Comparison of ENCODE assay signal across 22 cellular contexts in genomic region chr13:47241446-47241845, GRCh38.
DNase-seq lines count a peak whose midpoint lies in the region; ATAC-seq and TF ChIP-seq lines count a peak whose summit lies in the region.
"Had no signal": no experiment of that assay in that cellular context is flagged by ENCODE, and none has a peak within 500 bp of the region (broad histone marks: within the 10 kb centered on the region; RNA-seq: fewer than 3 reads in every experiment).

No MANE protein-coding gene starts in this region.

- H4K8ac ChIP-seq in H9 (replicated peaks; ENCODE audit: insufficient read length, low read depth, low read length) (no peak overlapping the region), mesendoderm (ENCODE audit: low read depth, low read length) (peak overlapping the region; percentile 81)

- H3K79me2 ChIP-seq in H9 (ENCODE audit: insufficient read depth, low read length) (no peaks in the 10 kb centered on the region), mesendoderm (ENCODE audit: control insufficient read depth, insufficient read depth, low read length) (no peaks in the 10 kb centered on the region)

- H2BK12ac ChIP-seq in H9 (ENCODE audit: insufficient read length, low read depth, low read length), result no peak overlapping the region

- no peaks in the 10 kb centered on the region for H3K23me2 ChIP-seq in H9 (ENCODE audit: insufficient read length, low read depth, low read length, poor library complexity, severe bottlenecking)

- H3K9ac ChIP-seq in H9 (ENCODE audit: extremely low read depth, insufficient read length, low read length) (no peak overlapping the region), mesendoderm (ENCODE audit: low read length) (no peak overlapping the region)

- no peaks in the 10 kb centered on the region for H4K20me1 ChIP-seq in H9 (ENCODE audit: control insufficient read depth, insufficient read depth, insufficient read length)

- H2AFZ ChIP-seq in H9 (ENCODE audit: low read length), result no peak overlapping the region

- no peaks in the 10 kb centered on the region for H3K9me3 ChIP-seq in H9 (ENCODE audit: control insufficient read depth, low read depth, low read length)
- no peaks in the 10 kb centered on the region for H3K9me3 ChIP-seq in right cardiac atrium (ENCODE audit: control insufficient read depth, low read length)

- CTCF ChIA-PET in activated naive CD4-positive, alpha-beta T cell treated with anti-CD3 and anti-CD28 coated beads for 36 hours (lab: Charles Lee), result no interaction called here

- H4K5ac ChIP-seq in H9 (ENCODE audit: insufficient read length, low read depth, low read length) (no peak overlapping the region), mesendoderm (ENCODE audit: low read length) (no peak overlapping the region)

- H3K27ac ChIP-seq in H9 (ENCODE audit: insufficient read length, low read depth, low read length), result no peak overlapping the region
- H3K27ac ChIP-seq in mesendoderm (ENCODE audit: low read depth, low read length), result no peak overlapping the region
- no peak overlapping the region for H3K27ac ChIP-seq in right cardiac atrium (ENCODE audit: low read length)

- no CpG with 5 or more reads among the region's 7 CpGs for WGBS in H9 (ENCODE audit: extremely low coverage, insufficient read length, low lambda C conversion rate)
- no CpG with 5 or more reads among the region's 7 CpGs for WGBS in mesendoderm (ENCODE audit: extremely low coverage, insufficient coverage, low lambda C conversion rate)
- 86% methylated on average over 7 of the region's 7 CpGs for WGBS in right cardiac atrium

- H3K4me1 Mint-ChIP-seq in H9, result no peaks in the 10 kb centered on the region
- H3K4me1 Mint-ChIP-seq in activated naive CD4-positive, alpha-beta T cell treated with anti-CD3 and anti-CD28 coated beads for 36 hours (ENCODE audit: low read depth), result no peaks in the 10 kb centered on the region
- H3K4me1 Mint-ChIP-seq: IgD-negative memory B cell had no signal

- peaks cover 2 to 4% of the 10 kb centered on the region in 2 experiments; a peak in 4 of 5 replicates for H3K9me3 Mint-ChIP-seq in H9
- no peaks in the 10 kb centered on the region for H3K9me3 Mint-ChIP-seq in activated naive CD4-positive, alpha-beta T cell treated with anti-CD3 and anti-CD28 coated beads for 36 hours

- H3K23ac ChIP-seq in H9 (ENCODE audit: insufficient read length, low read depth, low read length) (no peak overlapping the region), mesendoderm (ENCODE audit: low read length) (no peak overlapping the region)

- H3K36me3 ChIP-seq in mesendoderm (ENCODE audit: control insufficient read depth, insufficient read depth, low read length), result no peaks in the 10 kb centered on the region

- no peak overlapping the region for H2BK20ac ChIP-seq in H9 (ENCODE audit: low read depth, low read length, poor library complexity, severe bottlenecking)

- H3K4me3 Mint-ChIP-seq in H9, result no peak overlapping the region
- H3K4me3 Mint-ChIP-seq in activated naive CD4-positive, alpha-beta T cell treated with anti-CD3 and anti-CD28 coated beads for 36 hours, result no peak overlapping the region
- H3K4me3 Mint-ChIP-seq: IgD-negative memory B cell had no signal

- ATAC-seq in right cardiac atrium, result no peak
- ATAC-seq: SK-N-SH treated with all-trans-retinoic acid at 6 μM for 48 hours had no signal

- no peaks in the 10 kb centered on the region for H3K27me3 ChIP-seq in H9 (ENCODE audit: insufficient read depth, low read length)
- no peaks in the 10 kb centered on the region for H3K27me3 ChIP-seq in mesendoderm (ENCODE audit: insufficient read depth, low read length, poor library complexity)
- no peaks in the 10 kb centered on the region for H3K27me3 ChIP-seq in right cardiac atrium (ENCODE audit: control insufficient read depth, insufficient read depth)

- H3K4me3 ChIP-seq in mesendoderm (ENCODE audit: low read length) (no peak overlapping the region), right cardiac atrium (ENCODE audit: low read length) (no peak overlapping the region)

- TF ChIP-seq CTCF in H9 (conservative IDR thresholded peaks at IDR 0.05), result no peak

- H3K4me1 ChIP-seq in H9 (ENCODE audit: insufficient read depth, low read length) (no peaks in the 10 kb centered on the region; the same call in 1 of the 2 replicates), mesendoderm (ENCODE audit: control insufficient read depth, low read depth, low read length) (no peaks in the 10 kb centered on the region), right cardiac atrium (ENCODE audit: control insufficient read depth, insufficient read depth, low read length) (no peaks in the 10 kb centered on the region)

- H2BK15ac ChIP-seq in H9 (ENCODE audit: low read depth, low read length), result no peak overlapping the region
- H2BK15ac ChIP-seq in mesendoderm (replicated peaks; ENCODE audit: low read depth), result no peak overlapping the region

- H3K79me1 ChIP-seq in H9 (ENCODE audit: insufficient read depth, low read depth, low read length, poor library complexity, severe bottlenecking) (no peaks in the 10 kb centered on the region), mesendoderm (ENCODE audit: low read length) (no peaks in the 10 kb centered on the region)

- peak; percentile 33 for DNase-seq in NCI-H82 (lab: John Stamatoyannopoulos, UW)
- DNase-seq in NCI-H82 treated with DMSO at 0.1 percent for 48 hours (lab: John Stamatoyannopoulos, UW; ENCODE audit: unreplicated experiment), result no peak
- DNase-seq in H9, result peak; percentile 56
- peak; percentile 8 for DNase-seq in SW480 (ENCODE audit: low spot score)
- DNase-seq in mesendoderm, result peak; percentile 52
- no peak for DNase-seq in COLO668 (lab: John Stamatoyannopoulos, UW; ENCODE audit: unreplicated experiment)
- DNase-seq in right cardiac atrium, result no peak
- DNase-seq in activated naive CD4-positive, alpha-beta T cell treated with anti-CD3 and anti-CD28 coated beads for 36 hours, result no peak
- DNase-seq: 8988T, ACHN, GF-D8, HCEC 1CT, NCI-H1092, NCI-H1417 treated with DMSO at 0.1 percent for 48 hours, NCI-H1694 treated with DMSO at 0.1 percent for 48 hours, NCI-H2081, NCI-H2171, NCI-H226, NCI-H510A, NCI-H69 had no signal

- no peak overlapping the region for H3T11ph ChIP-seq in H9 (ENCODE audit: low read length)

- H2AK5ac ChIP-seq in H9 (ENCODE audit: insufficient read length, low read length) (no peak overlapping the region), mesendoderm (ENCODE audit: low read length) (no peak overlapping the region)

- H2BK5ac ChIP-seq in H9 (ENCODE audit: insufficient read length, low read length) (no peak overlapping the region), mesendoderm (ENCODE audit: low read length) (no peak overlapping the region)

- no peak overlapping the region for H3K14ac ChIP-seq in H9 (ENCODE audit: insufficient read depth, low read length)

- H3K4ac ChIP-seq in H9 (ENCODE audit: low read depth, low read length) (no peak overlapping the region), mesendoderm (ENCODE audit: low read depth, low read length) (no peak overlapping the region)

- H2BK120ac ChIP-seq in H9 (ENCODE audit: low read depth, low read length, poor library complexity, severe bottlenecking), result no peak overlapping the region
- H2BK120ac ChIP-seq in mesendoderm (ENCODE audit: low read depth, low read length), result no peak overlapping the region

- no peaks in the 10 kb centered on the region for H3K27me3 Mint-ChIP-seq in H9 (ENCODE audit: low read depth)
- no peaks in the 10 kb centered on the region for H3K27me3 Mint-ChIP-seq in activated naive CD4-positive, alpha-beta T cell treated with anti-CD3 and anti-CD28 coated beads for 36 hours (ENCODE audit: low read depth)
- H3K27me3 Mint-ChIP-seq: IgD-negative memory B cell had no signal

- H3K56ac ChIP-seq in H9 (ENCODE audit: insufficient read length, low read depth, low read length) (no peak overlapping the region), mesendoderm (ENCODE audit: low read length) (no peak overlapping the region)

- H3K18ac ChIP-seq in H9 (ENCODE audit: insufficient read length, low read depth, low read length), result no peak overlapping the region
- no peak overlapping the region for H3K18ac ChIP-seq in mesendoderm (ENCODE audit: low read length)

- H4K91ac ChIP-seq in H9 (ENCODE audit: insufficient read length, low read depth, low read length), result no peak overlapping the region

- H3K4me2 ChIP-seq in H9 (ENCODE audit: insufficient read depth, insufficient read length, low read length) (no peak overlapping the region), mesendoderm (ENCODE audit: low read length) (no peak overlapping the region)

- no peaks in the 10 kb centered on the region; a peak in 1 of 7 replicates for H3K36me3 Mint-ChIP-seq in H9 (ENCODE audit: insufficient read depth in 1 of 3, low read depth in 3 of 3)
- no peaks in the 10 kb centered on the region for H3K36me3 Mint-ChIP-seq in activated naive CD4-positive, alpha-beta T cell treated with anti-CD3 and anti-CD28 coated beads for 36 hours (ENCODE audit: low read depth)
- H3K36me3 Mint-ChIP-seq: IgD-negative memory B cell had no signal

- intact Hi-C loops in right cardiac atrium (cut with DNase I), result no loop called here
- intact Hi-C loops in activated naive CD4-positive, alpha-beta T cell treated with anti-CD3 and anti-CD28 coated beads for 36 hours (cut with micrococcal nuclease), result no loop called here

- H3K27ac Mint-ChIP-seq in H9, result no peak overlapping the region
- H3K27ac Mint-ChIP-seq in activated naive CD4-positive, alpha-beta T cell treated with anti-CD3 and anti-CD28 coated beads for 36 hours, result no peak overlapping the region
- H3K27ac Mint-ChIP-seq: IgD-negative memory B cell had no signal

Comparison
In these comparisons a context has a peak if more than half of its experiments do, and no peak if none do; other contexts are left out.
1. DNase-seq: peak in NCI-H82 (single experiment), H9 (single experiment), SW480 (single experiment) and mesendoderm (single experiment); none in NCI-H82 treated with DMSO at 0.1 percent for 48 hours (single experiment), COLO668 (single experiment), right cardiac atrium (0 of 3) and activated naive CD4-positive, alpha-beta T cell treated with anti-CD3 and anti-CD28 coated beads for 36 hours (single experiment).